In the genomic region with DNA sequence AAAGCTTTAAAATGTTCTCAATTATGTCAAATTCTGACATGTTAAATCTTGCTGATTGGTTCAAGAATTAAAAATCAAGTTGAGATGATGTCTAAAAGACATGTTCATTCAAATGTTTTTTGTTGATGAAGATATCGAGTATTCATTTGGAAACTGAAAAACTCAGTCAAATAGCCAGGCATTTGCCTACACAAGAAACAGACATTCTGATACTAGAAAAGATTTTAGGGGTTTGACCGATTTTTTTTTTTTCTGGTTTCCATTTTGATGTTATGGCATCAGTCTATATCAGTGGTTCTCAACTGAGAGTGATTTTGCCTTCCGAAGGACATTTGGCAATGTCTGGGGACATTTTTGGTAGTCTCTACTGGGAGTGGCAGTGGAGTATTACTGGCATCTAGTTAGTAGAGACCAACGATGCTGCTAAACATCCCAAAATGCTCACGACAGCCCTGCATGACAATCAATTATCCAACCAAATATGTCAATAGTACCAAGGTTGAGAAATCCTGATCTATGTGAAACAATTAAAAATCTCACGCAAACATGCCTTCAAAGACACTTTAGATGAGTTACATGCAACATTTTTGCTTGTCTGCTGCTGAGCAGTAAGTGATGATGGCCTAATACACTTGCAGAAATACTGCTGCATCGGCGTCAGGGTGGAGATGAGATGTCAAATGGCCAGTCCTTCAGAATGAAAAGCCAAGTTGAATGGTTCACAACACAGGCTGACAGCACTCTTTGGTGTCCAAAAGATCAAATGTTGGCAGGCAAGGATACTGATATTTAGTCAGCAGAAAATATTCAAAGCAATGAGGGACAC, we compare ENCODE assay signal across 1 cellular context.
TF ChIP-seq lines count a peak whose summit lies in the region.

No MANE protein-coding gene starts in this region.

TF ChIP-seq in GM12878, 131 proteins besides CTCF, POLR2A, EP300 and RAD21 (continued from another document and continues in another):
- TF ChIP-seq, protein P1, sequence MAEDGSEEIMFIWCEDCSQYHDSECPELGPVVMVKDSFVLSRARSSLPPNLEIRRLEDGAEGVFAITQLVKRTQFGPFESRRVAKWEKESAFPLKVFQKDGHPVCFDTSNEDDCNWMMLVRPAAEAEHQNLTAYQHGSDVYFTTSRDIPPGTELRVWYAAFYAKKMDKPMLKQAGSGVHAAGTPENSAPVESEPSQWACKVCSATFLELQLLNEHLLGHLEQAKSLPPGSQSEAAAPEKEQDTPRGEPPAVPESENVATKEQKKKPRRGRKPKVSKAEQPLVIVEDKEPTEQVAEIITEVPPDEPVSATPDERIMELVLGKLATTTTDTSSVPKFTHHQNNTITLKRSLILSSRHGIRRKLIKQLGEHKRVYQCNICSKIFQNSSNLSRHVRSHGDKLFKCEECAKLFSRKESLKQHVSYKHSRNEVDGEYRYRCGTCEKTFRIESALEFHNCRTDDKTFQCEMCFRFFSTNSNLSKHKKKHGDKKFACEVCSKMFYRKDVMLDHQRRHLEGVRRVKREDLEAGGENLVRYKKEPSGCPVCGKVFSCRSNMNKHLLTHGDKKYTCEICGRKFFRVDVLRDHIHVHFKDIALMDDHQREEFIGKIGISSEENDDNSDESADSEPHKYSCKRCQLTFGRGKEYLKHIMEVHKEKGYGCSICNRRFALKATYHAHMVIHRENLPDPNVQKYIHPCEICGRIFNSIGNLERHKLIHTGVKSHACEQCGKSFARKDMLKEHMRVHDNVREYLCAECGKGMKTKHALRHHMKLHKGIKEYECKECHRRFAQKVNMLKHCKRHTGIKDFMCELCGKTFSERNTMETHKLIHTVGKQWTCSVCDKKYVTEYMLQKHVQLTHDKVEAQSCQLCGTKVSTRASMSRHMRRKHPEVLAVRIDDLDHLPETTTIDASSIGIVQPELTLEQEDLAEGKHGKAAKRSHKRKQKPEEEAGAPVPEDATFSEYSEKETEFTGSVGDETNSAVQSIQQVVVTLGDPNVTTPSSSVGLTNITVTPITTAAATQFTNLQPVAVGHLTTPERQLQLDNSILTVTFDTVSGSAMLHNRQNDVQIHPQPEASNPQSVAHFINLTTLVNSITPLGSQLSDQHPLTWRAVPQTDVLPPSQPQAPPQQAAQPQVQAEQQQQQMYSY (CRISPR knock-in tag; IDR thresholded peaks at IDR 0.05): no peak
- no peak for TF ChIP-seq CHD4 (IDR thresholded peaks at IDR 0.05)
- no peak for TF ChIP-seq HDAC6 (IDR thresholded peaks at IDR 0.05; ENCODE audit: unreplicated experiment)
- TF ChIP-seq KLF5 (IDR thresholded peaks at IDR 0.05; ENCODE audit: partially characterized antibody): no peak
- TF ChIP-seq RCOR1 (conservative IDR thresholded peaks at IDR 0.05; ENCODE audit: low read depth, low read length): 0 out of 2 replicates have a peak, but pooled peaks have one; percentile 67
- TF ChIP-seq SUPT20H (IDR thresholded peaks at IDR 0.05; ENCODE audit: borderline replicate concordance, control insufficient read depth, low read depth, low read length): no peak
- TF ChIP-seq SMAD5 (IDR thresholded peaks at IDR 0.05; ENCODE audit: low read depth): no peak
- no peak for TF ChIP-seq STAT1 (conservative IDR thresholded peaks at IDR 0.05)
- TF ChIP-seq, protein P2, sequence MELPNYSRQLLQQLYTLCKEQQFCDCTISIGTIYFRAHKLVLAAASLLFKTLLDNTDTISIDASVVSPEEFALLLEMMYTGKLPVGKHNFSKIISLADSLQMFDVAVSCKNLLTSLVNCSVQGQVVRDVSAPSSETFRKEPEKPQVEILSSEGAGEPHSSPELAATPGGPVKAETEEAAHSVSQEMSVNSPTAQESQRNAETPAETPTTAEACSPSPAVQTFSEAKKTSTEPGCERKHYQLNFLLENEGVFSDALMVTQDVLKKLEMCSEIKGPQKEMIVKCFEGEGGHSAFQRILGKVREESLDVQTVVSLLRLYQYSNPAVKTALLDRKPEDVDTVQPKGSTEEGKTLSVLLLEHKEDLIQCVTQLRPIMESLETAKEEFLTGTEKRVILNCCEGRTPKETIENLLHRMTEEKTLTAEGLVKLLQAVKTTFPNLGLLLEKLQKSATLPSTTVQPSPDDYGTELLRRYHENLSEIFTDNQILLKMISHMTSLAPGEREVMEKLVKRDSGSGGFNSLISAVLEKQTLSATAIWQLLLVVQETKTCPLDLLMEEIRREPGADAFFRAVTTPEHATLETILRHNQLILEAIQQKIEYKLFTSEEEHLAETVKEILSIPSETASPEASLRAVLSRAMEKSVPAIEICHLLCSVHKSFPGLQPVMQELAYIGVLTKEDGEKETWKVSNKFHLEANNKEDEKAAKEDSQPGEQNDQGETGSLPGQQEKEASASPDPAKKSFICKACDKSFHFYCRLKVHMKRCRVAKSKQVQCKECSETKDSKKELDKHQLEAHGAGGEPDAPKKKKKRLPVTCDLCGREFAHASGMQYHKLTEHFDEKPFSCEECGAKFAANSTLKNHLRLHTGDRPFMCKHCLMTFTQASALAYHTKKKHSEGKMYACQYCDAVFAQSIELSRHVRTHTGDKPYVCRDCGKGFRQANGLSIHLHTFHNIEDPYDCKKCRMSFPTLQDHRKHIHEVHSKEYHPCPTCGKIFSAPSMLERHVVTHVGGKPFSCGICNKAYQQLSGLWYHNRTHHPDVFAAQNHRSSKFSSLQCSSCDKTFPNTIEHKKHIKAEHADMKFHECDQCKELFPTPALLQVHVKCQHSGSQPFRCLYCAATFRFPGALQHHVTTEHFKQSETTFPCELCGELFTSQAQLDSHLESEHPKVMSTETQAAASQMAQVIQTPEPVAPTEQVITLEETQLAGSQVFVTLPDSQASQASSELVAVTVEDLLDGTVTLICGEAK (IDR thresholded peaks at IDR 0.05; ENCODE audit: borderline replicate concordance): no peak
- peak; percentile 52 for TF ChIP-seq ATF7 (IDR thresholded peaks at IDR 0.05; ENCODE audit: low read depth)
- TF ChIP-seq SIN3A (IDR thresholded peaks at IDR 0.05; ENCODE audit: low read depth, low read length): no peak
- TF ChIP-seq, protein P3, sequence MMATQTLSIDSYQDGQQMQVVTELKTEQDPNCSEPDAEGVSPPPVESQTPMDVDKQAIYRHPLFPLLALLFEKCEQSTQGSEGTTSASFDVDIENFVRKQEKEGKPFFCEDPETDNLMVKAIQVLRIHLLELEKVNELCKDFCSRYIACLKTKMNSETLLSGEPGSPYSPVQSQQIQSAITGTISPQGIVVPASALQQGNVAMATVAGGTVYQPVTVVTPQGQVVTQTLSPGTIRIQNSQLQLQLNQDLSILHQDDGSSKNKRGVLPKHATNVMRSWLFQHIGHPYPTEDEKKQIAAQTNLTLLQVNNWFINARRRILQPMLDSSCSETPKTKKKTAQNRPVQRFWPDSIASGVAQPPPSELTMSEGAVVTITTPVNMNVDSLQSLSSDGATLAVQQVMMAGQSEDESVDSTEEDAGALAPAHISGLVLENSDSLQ (IDR thresholded peaks at IDR 0.05): no peak
- no peak for TF ChIP-seq SMARCA5 (IDR thresholded peaks at IDR 0.05)
- TF ChIP-seq MEF2A (IDR thresholded peaks at IDR 0.05; ENCODE audit: insufficient read depth, low read depth, low read length): 0 out of 2 replicates have a peak, but pooled peaks have one; percentile 58
- TF ChIP-seq, protein P4, sequence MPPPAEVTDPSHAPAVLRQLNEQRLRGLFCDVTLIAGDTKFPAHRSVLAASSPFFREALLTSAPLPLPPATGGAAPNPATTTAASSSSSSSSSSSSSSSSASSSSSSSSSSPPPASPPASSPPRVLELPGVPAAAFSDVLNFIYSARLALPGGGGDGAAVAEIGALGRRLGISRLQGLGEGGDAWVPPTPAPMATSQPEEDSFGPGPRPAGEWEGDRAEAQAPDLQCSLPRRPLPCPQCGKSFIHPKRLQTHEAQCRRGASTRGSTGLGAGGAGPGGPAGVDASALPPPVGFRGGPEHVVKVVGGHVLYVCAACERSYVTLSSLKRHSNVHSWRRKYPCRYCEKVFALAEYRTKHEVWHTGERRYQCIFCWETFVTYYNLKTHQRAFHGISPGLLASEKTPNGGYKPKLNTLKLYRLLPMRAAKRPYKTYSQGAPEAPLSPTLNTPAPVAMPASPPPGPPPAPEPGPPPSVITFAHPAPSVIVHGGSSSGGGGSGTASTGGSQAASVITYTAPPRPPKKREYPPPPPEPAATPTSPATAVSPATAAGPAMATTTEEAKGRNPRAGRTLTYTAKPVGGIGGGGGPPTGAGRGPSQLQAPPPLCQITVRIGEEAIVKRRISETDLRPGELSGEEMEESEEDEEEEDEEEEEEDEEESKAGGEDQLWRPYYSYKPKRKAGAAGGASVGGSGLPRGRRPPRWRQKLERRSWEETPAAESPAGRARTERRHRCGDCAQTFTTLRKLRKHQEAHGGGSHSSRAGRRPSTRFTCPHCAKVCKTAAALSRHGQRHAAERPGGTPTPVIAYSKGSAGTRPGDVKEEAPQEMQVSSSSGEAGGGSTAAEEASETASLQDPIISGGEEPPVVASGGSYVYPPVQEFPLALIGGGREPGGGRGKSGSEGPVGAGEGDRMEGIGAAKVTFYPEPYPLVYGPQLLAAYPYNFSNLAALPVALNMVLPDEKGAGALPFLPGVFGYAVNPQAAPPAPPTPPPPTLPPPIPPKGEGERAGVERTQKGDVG (CRISPR knock-in tag; IDR thresholded peaks at IDR 0.05): no peak
- TF ChIP-seq HDGF (IDR thresholded peaks at IDR 0.05): no peak
- TF ChIP-seq, protein P5, sequence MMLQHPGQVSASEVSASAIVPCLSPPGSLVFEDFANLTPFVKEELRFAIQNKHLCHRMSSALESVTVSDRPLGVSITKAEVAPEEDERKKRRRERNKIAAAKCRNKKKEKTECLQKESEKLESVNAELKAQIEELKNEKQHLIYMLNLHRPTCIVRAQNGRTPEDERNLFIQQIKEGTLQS (IDR thresholded peaks at IDR 0.05; ENCODE audit: borderline replicate concordance, extremely low read depth, low read depth, low read length): no peak
- TF ChIP-seq, protein P6, sequence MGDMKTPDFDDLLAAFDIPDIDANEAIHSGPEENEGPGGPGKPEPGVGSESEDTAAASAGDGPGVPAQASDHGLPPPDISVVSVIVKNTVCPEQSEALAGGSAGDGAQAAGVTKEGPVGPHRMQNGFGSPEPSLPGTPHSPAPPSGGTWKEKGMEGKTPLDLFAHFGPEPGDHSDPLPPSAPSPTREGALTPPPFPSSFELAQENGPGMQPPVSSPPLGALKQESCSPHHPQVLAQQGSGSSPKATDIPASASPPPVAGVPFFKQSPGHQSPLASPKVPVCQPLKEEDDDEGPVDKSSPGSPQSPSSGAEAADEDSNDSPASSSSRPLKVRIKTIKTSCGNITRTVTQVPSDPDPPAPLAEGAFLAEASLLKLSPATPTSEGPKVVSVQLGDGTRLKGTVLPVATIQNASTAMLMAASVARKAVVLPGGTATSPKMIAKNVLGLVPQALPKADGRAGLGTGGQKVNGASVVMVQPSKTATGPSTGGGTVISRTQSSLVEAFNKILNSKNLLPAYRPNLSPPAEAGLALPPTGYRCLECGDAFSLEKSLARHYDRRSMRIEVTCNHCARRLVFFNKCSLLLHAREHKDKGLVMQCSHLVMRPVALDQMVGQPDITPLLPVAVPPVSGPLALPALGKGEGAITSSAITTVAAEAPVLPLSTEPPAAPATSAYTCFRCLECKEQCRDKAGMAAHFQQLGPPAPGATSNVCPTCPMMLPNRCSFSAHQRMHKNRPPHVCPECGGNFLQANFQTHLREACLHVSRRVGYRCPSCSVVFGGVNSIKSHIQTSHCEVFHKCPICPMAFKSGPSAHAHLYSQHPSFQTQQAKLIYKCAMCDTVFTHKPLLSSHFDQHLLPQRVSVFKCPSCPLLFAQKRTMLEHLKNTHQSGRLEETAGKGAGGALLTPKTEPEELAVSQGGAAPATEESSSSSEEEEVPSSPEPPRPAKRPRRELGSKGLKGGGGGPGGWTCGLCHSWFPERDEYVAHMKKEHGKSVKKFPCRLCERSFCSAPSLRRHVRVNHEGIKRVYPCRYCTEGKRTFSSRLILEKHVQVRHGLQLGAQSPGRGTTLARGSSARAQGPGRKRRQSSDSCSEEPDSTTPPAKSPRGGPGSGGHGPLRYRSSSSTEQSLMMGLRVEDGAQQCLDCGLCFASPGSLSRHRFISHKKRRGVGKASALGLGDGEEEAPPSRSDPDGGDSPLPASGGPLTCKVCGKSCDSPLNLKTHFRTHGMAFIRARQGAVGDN (IDR thresholded peaks at IDR 0.05): no peak
- TF ChIP-seq, protein P7, sequence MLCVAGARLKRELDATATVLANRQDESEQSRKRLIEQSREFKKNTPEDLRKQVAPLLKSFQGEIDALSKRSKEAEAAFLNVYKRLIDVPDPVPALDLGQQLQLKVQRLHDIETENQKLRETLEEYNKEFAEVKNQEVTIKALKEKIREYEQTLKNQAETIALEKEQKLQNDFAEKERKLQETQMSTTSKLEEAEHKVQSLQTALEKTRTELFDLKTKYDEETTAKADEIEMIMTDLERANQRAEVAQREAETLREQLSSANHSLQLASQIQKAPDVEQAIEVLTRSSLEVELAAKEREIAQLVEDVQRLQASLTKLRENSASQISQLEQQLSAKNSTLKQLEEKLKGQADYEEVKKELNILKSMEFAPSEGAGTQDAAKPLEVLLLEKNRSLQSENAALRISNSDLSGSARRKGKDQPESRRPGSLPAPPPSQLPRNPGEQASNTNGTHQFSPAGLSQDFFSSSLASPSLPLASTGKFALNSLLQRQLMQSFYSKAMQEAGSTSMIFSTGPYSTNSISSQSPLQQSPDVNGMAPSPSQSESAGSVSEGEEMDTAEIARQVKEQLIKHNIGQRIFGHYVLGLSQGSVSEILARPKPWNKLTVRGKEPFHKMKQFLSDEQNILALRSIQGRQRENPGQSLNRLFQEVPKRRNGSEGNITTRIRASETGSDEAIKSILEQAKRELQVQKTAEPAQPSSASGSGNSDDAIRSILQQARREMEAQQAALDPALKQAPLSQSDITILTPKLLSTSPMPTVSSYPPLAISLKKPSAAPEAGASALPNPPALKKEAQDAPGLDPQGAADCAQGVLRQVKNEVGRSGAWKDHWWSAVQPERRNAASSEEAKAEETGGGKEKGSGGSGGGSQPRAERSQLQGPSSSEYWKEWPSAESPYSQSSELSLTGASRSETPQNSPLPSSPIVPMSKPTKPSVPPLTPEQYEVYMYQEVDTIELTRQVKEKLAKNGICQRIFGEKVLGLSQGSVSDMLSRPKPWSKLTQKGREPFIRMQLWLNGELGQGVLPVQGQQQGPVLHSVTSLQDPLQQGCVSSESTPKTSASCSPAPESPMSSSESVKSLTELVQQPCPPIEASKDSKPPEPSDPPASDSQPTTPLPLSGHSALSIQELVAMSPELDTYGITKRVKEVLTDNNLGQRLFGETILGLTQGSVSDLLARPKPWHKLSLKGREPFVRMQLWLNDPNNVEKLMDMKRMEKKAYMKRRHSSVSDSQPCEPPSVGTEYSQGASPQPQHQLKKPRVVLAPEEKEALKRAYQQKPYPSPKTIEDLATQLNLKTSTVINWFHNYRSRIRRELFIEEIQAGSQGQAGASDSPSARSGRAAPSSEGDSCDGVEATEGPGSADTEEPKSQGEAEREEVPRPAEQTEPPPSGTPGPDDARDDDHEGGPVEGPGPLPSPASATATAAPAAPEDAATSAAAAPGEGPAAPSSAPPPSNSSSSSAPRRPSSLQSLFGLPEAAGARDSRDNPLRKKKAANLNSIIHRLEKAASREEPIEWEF (IDR thresholded peaks at IDR 0.05; ENCODE audit: insufficient replicate concordance, low read depth, low read length): no peak
- no peak for TF ChIP-seq NRF1 (conservative IDR thresholded peaks at IDR 0.05; ENCODE audit: low read depth, low read length)
- TF ChIP-seq GABPA (IDR thresholded peaks at IDR 0.05; ENCODE audit: low read depth): no peak
- peak; percentile 75 for TF ChIP-seq JUND (IDR thresholded peaks at IDR 0.05; ENCODE audit: low read depth, low read length)
